15 cellular contexts compared by ENCODE assay signal in the genomic region with DNA sequence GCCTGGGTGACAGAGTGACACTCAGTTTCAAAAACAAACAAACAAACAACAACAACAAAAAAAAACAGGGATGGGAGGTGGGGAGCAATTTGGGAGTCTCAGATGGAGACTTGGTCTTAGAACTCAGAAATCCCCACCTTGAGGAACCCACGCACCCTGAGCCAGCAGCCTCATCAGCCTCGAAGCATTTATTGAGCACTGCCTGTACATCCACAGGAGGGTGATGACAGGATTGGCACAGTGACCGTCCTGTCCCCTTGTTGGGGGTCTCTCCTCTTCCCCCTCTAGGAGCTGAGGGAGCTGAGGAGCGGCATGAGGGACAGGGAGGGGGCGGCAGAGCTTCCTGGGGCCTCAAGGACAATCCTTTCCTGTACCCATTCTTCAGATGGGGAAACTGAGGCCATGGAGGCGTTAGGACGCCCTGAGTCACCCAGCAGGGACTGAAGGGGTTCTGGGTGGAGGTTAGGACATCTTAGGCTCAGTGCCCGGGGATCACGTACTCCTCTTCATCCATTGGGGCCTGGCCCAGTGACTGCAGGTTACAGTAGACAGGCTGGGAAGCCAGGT. TPM values are rescaled to one million over a fixed set of nuclear protein-coding genes. Genes with fewer than 3 reads are reported as not detected.
"Had no signal": no experiment of that assay in that cellular context is flagged by ENCODE, and none has a peak within 500 bp of the region (broad histone marks: within the 10 kb centered on the region; RNA-seq: fewer than 3 reads in every experiment).

No MANE protein-coding gene starts in this region.

- ATAC-seq: activated CD8-positive, alpha-beta memory T cell treated with anti-CD3 and anti-CD28 coated beads, Interleukin-2, amount 10 ng/mL, durations not matched to agents 7 days and 5 days; activated naive CD8-positive, alpha-beta T cell treated with anti-CD3 and anti-CD28 coated beads, Interleukin-2, amount 50 U/mL, for 24 hours; effector memory CD8-positive, alpha-beta T cell; foreskin keratinocyte; psoas muscle; T-helper 17 cell had no signal

- H3K27me3 ChIP-seq: upper lobe of right lung had no signal

- DNase-seq: activated CD4-positive, alpha-beta memory T cell treated with anti-CD3 and anti-CD28 coated beads for 36 hours; activated CD8-positive, alpha-beta memory T cell treated with anti-CD3 and anti-CD28 coated beads, Interleukin-2, amount 10 ng/mL, durations not matched to agents 7 days and 5 days; activated naive CD4-positive, alpha-beta T cell treated with anti-CD3 and anti-CD28 coated beads for 36 hours; activated naive CD8-positive, alpha-beta T cell treated with anti-CD3 and anti-CD28 coated beads, Interleukin-2, amount 50 U/mL, for 24 hours; activated T-cell treated with anti-CD3 and anti-CD28 coated beads, Interleukin-2, amount 50 U/mL, for 1 hour; effector memory CD8-positive, alpha-beta T cell; foreskin keratinocyte; kidney glomerular epithelial cell; mesendoderm; psoas muscle; T-helper 17 cell; WERI-Rb-1 had no signal

- H3K9me3 ChIP-seq: psoas muscle, thoracic aorta, upper lobe of right lung had no signal

- H3K4me3 ChIP-seq: psoas muscle, thoracic aorta, upper lobe of right lung had no signal

- H3K4me1 ChIP-seq: foreskin keratinocyte had no signal

- H3K36me3 ChIP-seq: thoracic aorta had no signal

- H3K27ac ChIP-seq: foreskin keratinocyte, psoas muscle, thoracic aorta, WERI-Rb-1 had no signal

RNA-seq across cellular contexts. Expression of a gene that starts 5.6 kb away (rescaled TPM):
- total RNA-seq: activated CD4-positive, alpha-beta memory T cell treated with anti-CD3 and anti-CD28 coated beads for 36 hours; activated CD8-positive, alpha-beta memory T cell treated with anti-CD3 and anti-CD28 coated beads, Interleukin-2, amount 10 ng/mL, durations not matched to agents 7 days and 5 days; activated T-helper 2 cell treated with anti-CD3 and anti-CD28 coated beads, Interferon-gamma antibody, Interleukin-2, Interleukin-4, amounts not matched to agents 10 μg/mL and 5 μg/mL and 100 μg/mL, durations not matched to agents 14 hours and 24 hours and 36 hours had no signal

RNA-seq across cellular contexts. Expression of a gene that starts 5.8 kb away (rescaled TPM):
- total RNA-seq: activated CD4-positive, alpha-beta memory T cell treated with anti-CD3 and anti-CD28 coated beads for 36 hours; activated naive CD4-positive, alpha-beta T cell treated with anti-CD3 and anti-CD28 coated beads for 36 hours; activated T-helper 2 cell treated with anti-CD3 and anti-CD28 coated beads, Interferon-gamma antibody, Interleukin-2, Interleukin-4, amounts not matched to agents 10 μg/mL and 5 μg/mL and 100 μg/mL, durations not matched to agents 14 hours and 24 hours and 36 hours; foreskin keratinocyte had no signal
- polyA plus RNA-seq: foreskin keratinocyte had no signal
